ENCODE assay signal across 8 cellular contexts in the genomic region with DNA sequence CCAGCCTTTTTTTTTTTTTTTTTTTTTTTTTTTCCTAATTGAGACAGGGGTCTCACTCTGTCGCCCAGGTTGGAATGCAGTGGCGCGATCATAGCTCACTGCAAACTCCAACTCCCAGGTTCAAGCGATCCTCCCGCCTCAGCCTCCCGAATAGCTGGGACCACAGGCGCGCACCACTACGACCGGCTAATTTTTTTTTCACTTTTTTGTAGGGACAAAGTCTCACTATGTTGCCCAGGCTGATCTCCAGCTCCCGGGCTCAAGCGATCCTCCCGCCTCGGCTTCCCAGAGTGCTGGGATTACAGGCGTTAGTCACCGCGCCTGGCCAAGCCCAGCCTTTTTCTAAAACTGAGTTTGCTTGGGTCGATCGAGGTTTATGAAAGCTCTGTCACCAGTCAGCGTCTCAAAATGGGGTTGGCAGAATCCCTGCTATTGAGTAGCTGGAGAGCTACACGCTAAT. TPM values are rescaled to one million over a fixed set of nuclear protein-coding genes. Genes with fewer than 3 reads are reported as not detected.
DNase-seq lines count a peak whose midpoint lies in the region; ATAC-seq and TF ChIP-seq lines count a peak whose summit lies in the region.

No MANE protein-coding gene starts in this region.

- no peaks in the 10 kb centered on the region for H3K9me3 ChIP-seq in iPS-15b (ENCODE audit: control insufficient read depth, insufficient read depth, low read length)
- no peaks in the 10 kb centered on the region for H3K9me3 ChIP-seq in skeletal muscle satellite cell (replicated peaks; ENCODE audit: low read length)

- in situ Hi-C loops in astrocyte of the cerebellum (cut with HindIII; ENCODE audit: low sequenced_read_pairs): no loop called here

- H3K9ac ChIP-seq in iPS-15b (ENCODE audit: low read depth, low read length) (peak overlapping the region; percentile 37), skeletal muscle satellite cell (ENCODE audit: low read depth, low read length) (peak overlapping the region; percentile 87)

- no peak for TF ChIP-seq CTCF in astrocyte of the cerebellum (IDR thresholded peaks at IDR 0.05; ENCODE audit: low read depth, low read length, missing control alignments)

- DNase-seq in NCI-H82 (lab: John Stamatoyannopoulos, UW) (peak; percentile 74), astrocyte of the cerebellum (ENCODE audit: low read depth) (no peak), SHP77 treated with DMSO at 0.1 percent for 48 hours (lab: John Stamatoyannopoulos, UW) (no peak)

- H3K36me3 ChIP-seq in iPS-15b (ENCODE audit: control insufficient read depth, insufficient read depth, low read length) (peaks cover 13% of the 10 kb centered on the region), skeletal muscle satellite cell (ENCODE audit: insufficient read depth, low read length) (peaks cover 7% of the 10 kb centered on the region)

- peak overlapping the region; percentile 75; the same call in 1 of the 2 replicates for H3K4me3 ChIP-seq in GM08714 (ENCODE audit: low read length)
- peak overlapping the region; percentile 45 for H3K4me3 ChIP-seq in astrocyte of the cerebellum (ENCODE audit: low read depth, low read length)
- peak overlapping the region; percentile 96 for H3K4me3 ChIP-seq in iPS-15b (ENCODE audit: low read depth, low read length)
- peak overlapping the region; percentile 74 for H3K4me3 ChIP-seq in skeletal muscle satellite cell (ENCODE audit: low read length)

- H3K4me1 ChIP-seq in iPS-15b (ENCODE audit: control insufficient read depth, insufficient read depth, low read length) (peaks cover 7% of the 10 kb centered on the region), skeletal muscle satellite cell (ENCODE audit: control insufficient read depth, insufficient read depth, low read length) (peaks cover 5% of the 10 kb centered on the region)

- H3K4me2 ChIP-seq in skeletal muscle satellite cell (ENCODE audit: low read length): peak overlapping the region; percentile 74

- ATAC-seq in GM18861 (IDR thresholded peaks at IDR 0.05; ENCODE audit: unreplicated experiment): no peak
- ATAC-seq in GM19397 (IDR thresholded peaks at IDR 0.05; ENCODE audit: unreplicated experiment): no peak

- H3K27me3 ChIP-seq in iPS-15b (ENCODE audit: control insufficient read depth, insufficient read depth, low read length): no peaks in the 10 kb centered on the region
- H3K27me3 ChIP-seq in skeletal muscle satellite cell (ENCODE audit: control insufficient read depth, insufficient read depth, low read length): no peaks in the 10 kb centered on the region

RNA-seq across cellular contexts. Expression of a gene that starts 1.3 kb away (rescaled TPM):
- total RNA-seq in skeletal muscle satellite cell (2012; rRNA removed): 25.3 and 29.1 TPM in 2 replicates

RNA-seq across cellular contexts. Expression of a gene that starts 13.0 kb away (rescaled TPM):
- total RNA-seq in skeletal muscle satellite cell (2012; rRNA removed): 0.25 and 0.44 TPM in 2 replicates

RNA-seq across cellular contexts. Expression of a gene that starts 39.8 kb away (rescaled TPM):
- total RNA-seq in skeletal muscle satellite cell (2012; rRNA removed): 2.6 and 4.3 TPM in 2 replicates

RNA-seq across cellular contexts. Expression of a gene that starts 43.4 kb away (rescaled TPM):
- 5.2 and 9.9 TPM in 2 replicates for total RNA-seq in skeletal muscle satellite cell (2012; rRNA removed)

RNA-seq across cellular contexts. Expression of a gene that starts 47.2 kb away (rescaled TPM):
- 14.7 and 21.6 TPM in 2 replicates for total RNA-seq in skeletal muscle satellite cell (2012; rRNA removed)

Comparison
In these comparisons a context has a peak if more than half of its experiments do, and no peak if none do; other contexts are left out.
1. H3K4me3 ChIP-seq: peak in every context shown above with its lines; median percentile 96 in iPS-15b; 75 in GM08714; 74 in skeletal muscle satellite cell; 45 in astrocyte of the cerebellum.